Comparison of ENCODE assay signal across 8 cellular contexts in the genomic region with DNA sequence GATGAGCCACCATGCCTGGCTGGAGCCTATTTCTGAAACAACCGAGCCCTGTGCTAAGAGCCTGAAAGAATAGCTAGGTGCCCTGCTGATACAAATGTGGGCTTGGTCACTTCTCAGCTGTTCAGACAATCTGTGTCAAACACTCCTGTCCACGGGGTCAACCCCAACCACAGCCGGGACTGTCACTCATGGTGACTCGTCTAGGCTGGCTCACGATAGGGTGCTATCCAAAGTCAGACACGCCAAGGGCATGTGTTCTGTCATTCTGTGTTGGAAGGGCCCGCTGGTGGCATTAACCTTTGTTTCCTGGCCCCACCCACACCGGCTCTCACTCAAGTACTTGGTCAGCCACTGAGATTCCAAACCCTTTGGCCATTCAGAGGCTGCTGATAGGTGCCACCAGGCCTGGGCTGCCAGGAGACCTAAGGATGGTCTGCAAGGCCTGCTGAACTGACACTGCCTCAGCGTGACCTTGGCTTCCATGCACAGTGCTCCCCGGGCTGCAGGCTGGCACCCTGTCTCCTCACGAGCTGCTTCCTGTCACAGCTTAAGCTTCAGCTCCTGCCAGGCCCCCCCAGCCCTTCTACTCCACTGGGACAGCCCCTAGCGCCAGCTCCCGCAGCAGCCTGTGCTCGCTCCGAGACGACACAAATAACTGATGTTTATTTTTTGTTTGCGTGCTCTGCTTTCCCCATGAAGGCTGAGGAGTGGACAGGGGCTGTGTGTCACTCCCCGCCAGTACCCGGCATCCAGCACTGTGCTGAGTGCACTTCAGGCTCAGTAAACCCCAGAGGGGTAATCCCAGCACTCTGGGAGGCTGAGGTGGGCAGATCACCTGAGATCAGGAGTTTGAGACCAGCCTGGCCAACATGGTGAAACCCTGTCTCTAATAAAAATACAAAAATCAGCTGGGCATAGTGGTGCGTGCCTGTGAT. TPM values are rescaled to one million over a fixed set of nuclear protein-coding genes. Genes with fewer than 3 reads are reported as not detected.
DNase-seq lines count a peak whose midpoint lies in the region; ATAC-seq and TF ChIP-seq lines count a peak whose summit lies in the region.

No MANE protein-coding gene starts in this region.

- H3K4me1 ChIP-seq in OCI-LY7 (ENCODE audit: insufficient read depth, low read length, poor library complexity, severe bottlenecking) (peaks cover 90% of the 10 kb centered on the region), ascending aorta (peaks cover 49 to 75% of the 10 kb centered on the region in 2 donors), skeletal muscle tissue (ENCODE audit: control insufficient read depth in 3 of 3, insufficient read depth in 3 of 3, low read length in 3 of 3) (peaks cover 70 to 84% (median 82%) of the 10 kb centered on the region in 3 donors), ovary (ENCODE audit: insufficient read depth) (peaks cover 25% of the 10 kb centered on the region)

- CTCF ChIA-PET in OCI-LY7 (lab: Charles Lee; ENCODE audit: unreplicated experiment): interaction anchor here (0.6 to 1.9 kb wide), 3 partner anchors 9 to 95 kb away, joined by 3 to 24 read pairs (median 4); no protein-coding TSS in a partner anchor

- H3K36me3 ChIP-seq in OCI-LY7 (ENCODE audit: insufficient read depth, low read length): peaks cover 60% of the 10 kb centered on the region
- H3K36me3 ChIP-seq in ascending aorta: peaks cover 22 to 31% of the 10 kb centered on the region in 2 donors
- H3K36me3 ChIP-seq in skeletal muscle tissue (ENCODE audit: control insufficient read depth in 3 of 3, insufficient read depth in 3 of 3, low read length in 3 of 3): peaks cover 3 to 12% (median 5%) of the 10 kb centered on the region in 3 donors
- H3K36me3 ChIP-seq in ovary: no peaks in the 10 kb centered on the region

- DNase-seq in OCI-LY7 (ENCODE audit: low spot score) (peak; percentile 68), ascending aorta (ENCODE audit: low spot score in 2 of 2) (no peak), NCI-H146 treated with DMSO at 0.1 percent for 48 hours (lab: John Stamatoyannopoulos, UW; ENCODE audit: unreplicated experiment) (no peak), LoVo (ENCODE audit: low spot score) (no peak), cortex of kidney (lab: John Stamatoyannopoulos, UW) (no peak), ovary (no peak)

- WGBS in ovary, 3 donors: 84 to 90% (median 86%) methylated on average over 20 of the region's 20 CpGs

- ATAC-seq in GM18870 (IDR thresholded peaks at IDR 0.05; ENCODE audit: unreplicated experiment): peak; percentile 20

- H3K27ac ChIP-seq in OCI-LY7 (ENCODE audit: low read depth, low read length, poor library complexity, severe bottlenecking) (peak overlapping the region; percentile 97), ascending aorta (peak overlapping the region; percentile 88 to 95), skeletal muscle tissue (ENCODE audit: low read depth, low read length) (peak overlapping the region; percentile 89), ovary (no peak overlapping the region)

- H3K79me2 ChIP-seq in OCI-LY7 (ENCODE audit: insufficient read depth, low read depth, low read length): peaks cover 50% of the 10 kb centered on the region

- H3K9ac ChIP-seq in skeletal muscle tissue (ENCODE audit: low read depth in 1 of 3, low read length in 3 of 3): peak overlapping the region; percentile 67 to 90 (median 74)

- no TSS peak for BruUV-seq in OCI-LY7 (replicated peaks; lab: Mats Ljungman, UMichigan)

- TF ChIP-seq CTCF in OCI-LY7 (conservative IDR thresholded peaks at IDR 0.05; ENCODE audit: low read length): no peak
- TF ChIP-seq CTCF in ascending aorta (IDR thresholded peaks at IDR 0.05): no peak
- no peak for TF ChIP-seq CTCF in ovary (IDR thresholded peaks at IDR 0.05)

- peak overlapping the region; percentile 47 for H3K4me3 ChIP-seq in OCI-LY7 (ENCODE audit: low read depth, low read length, poor library complexity, severe bottlenecking)
- no peak overlapping the region for H3K4me3 ChIP-seq in ascending aorta
- H3K4me3 ChIP-seq in skeletal muscle tissue (ENCODE audit: low read length in 3 of 3): peak overlapping the region in 2 of 3 donors; percentile 46 to 64
- no peak overlapping the region for H3K4me3 ChIP-seq in ovary

- H3K9me3 ChIP-seq in OCI-LY7 (ENCODE audit: low read length) (no peaks in the 10 kb centered on the region), ascending aorta (no peaks in the 10 kb centered on the region), skeletal muscle tissue (ENCODE audit: control insufficient read depth in 3 of 3, low read length in 3 of 3) (no peaks in the 10 kb centered on the region), ovary (no peaks in the 10 kb centered on the region)

- TF ChIP-seq POLR2A in ovary (IDR thresholded peaks at IDR 0.05): no peak

- POLR2A ChIA-PET in OCI-LY7 (lab: Charles Lee): interaction anchor here (0.6 to 13.0 kb wide), 5 partner anchors 8 to 233 kb away, joined by 7 to 178 read pairs (median 25); a partner anchor contains a TSS

- TF ChIP-seq EP300 in ovary (IDR thresholded peaks at IDR 0.05): no peak

- H3K9me2 ChIP-seq in OCI-LY7 (ENCODE audit: insufficient read depth, low read length): no peaks in the 10 kb centered on the region

- peak overlapping the region; percentile 67 for H3K4me2 ChIP-seq in OCI-LY7 (ENCODE audit: low read length)

- no peak overlapping the region for H2AFZ ChIP-seq in OCI-LY7 (ENCODE audit: low read length)

- H3K27me3 ChIP-seq in ascending aorta (no peaks in the 10 kb centered on the region), skeletal muscle tissue (ENCODE audit: control insufficient read depth in 3 of 3, insufficient read depth in 3 of 3, low read length in 3 of 3) (no peaks in the 10 kb centered on the region), ovary (no peaks in the 10 kb centered on the region)

- intact Hi-C loops in OCI-LY7 (cut with micrococcal nuclease; ENCODE audit: unreplicated experiment): loop anchor here (1.0 to 10.0 kb wide), 3 partner anchors 7 to 716 kb away; a partner anchor contains a TSS
- intact Hi-C loops in ascending aorta (cut with DNase I): loop anchor here (10.0 kb wide), 1 partner anchor 256 kb away; a partner anchor contains a TSS
- intact Hi-C loops in ovary (cut with DNase I): no loop called here

- no peaks in the 10 kb centered on the region for H4K20me1 ChIP-seq in OCI-LY7 (ENCODE audit: insufficient read depth, low read length)

RNA-seq across cellular contexts. Expression of a gene that starts 14.3 kb away (rescaled TPM):
- 4.9 TPM in 2 replicates for total RNA-seq in OCI-LY7 (2014; rRNA removed; shearing (Covaris generic))
- total RNA-seq in OCI-LY7 (2022): 3.5 and 5.1 TPM in 2 replicates
- not detected for total RNA-seq in ascending aorta
- under 0.01 TPM for total RNA-seq in skeletal muscle tissue
- total RNA-seq in ovary: 1 to 10 TPM; 2.6 to 9.5 (median 4.0) TPM
- 1 to 10 TPM in 1 of 2 donors, under 1 TPM in 1; 0.35 to 1.9 TPM for polyA plus RNA-seq in ovary

RNA-seq across cellular contexts. Expression of a gene that starts 19.7 kb away (rescaled TPM):
- 101 and 107 TPM in 2 replicates for total RNA-seq in OCI-LY7 (2014; rRNA removed; shearing (Covaris generic))
- total RNA-seq in OCI-LY7 (2022) (153 and 177 TPM in 2 replicates), ascending aorta (216 TPM), skeletal muscle tissue (28.2 TPM), ovary (10 to 100 TPM; 14.3 to 87.8 (median 42.2) TPM)
- polyA plus RNA-seq in ovary: 10 to 100 TPM; 14.5 to 14.8 TPM

RNA-seq across cellular contexts. Expression of a gene that starts 48.4 kb away (rescaled TPM):
- 29.8 and 44.4 TPM in 2 replicates for total RNA-seq in OCI-LY7 (2014; rRNA removed; shearing (Covaris generic))
- total RNA-seq in OCI-LY7 (2022): 71.6 and 72.4 TPM in 2 replicates
- 36.6 TPM for total RNA-seq in ascending aorta
- 7.3 TPM for total RNA-seq in skeletal muscle tissue
- 10 to 100 TPM; 17.5 to 28.6 (median 22.6) TPM for total RNA-seq in ovary
- polyA plus RNA-seq in ovary: 10 to 100 TPM; 14.4 to 20.4 TPM

RNA-seq across cellular contexts. Expression of a gene that starts 55.7 kb away (rescaled TPM):
- total RNA-seq in OCI-LY7 (2014; rRNA removed; shearing (Covaris generic)): 109 and 115 TPM in 2 replicates
- total RNA-seq in OCI-LY7 (2022) (110 and 122 TPM in 2 replicates), ascending aorta (34.0 TPM), skeletal muscle tissue (2.6 TPM), ovary (10 to 100 TPM in 5 of 7 donors, 1 to 10 TPM in 2; 5.6 to 15.5 (median 13.0) TPM)
- polyA plus RNA-seq in ovary: 1 to 10 TPM; 2.3 to 9.9 TPM

RNA-seq across cellular contexts. Expression of a gene that starts 58.3 kb away (rescaled TPM):
- total RNA-seq in OCI-LY7 (2014; rRNA removed; shearing (Covaris generic)): 18.1 and 29.0 TPM in 2 replicates
- total RNA-seq in OCI-LY7 (2022): 28.2 and 28.7 TPM in 2 replicates
- total RNA-seq in ascending aorta: 39.5 TPM
- 3.1 TPM for total RNA-seq in skeletal muscle tissue
- total RNA-seq in ovary: 10 to 100 TPM; 22.2 to 40.1 (median 30.4) TPM
- polyA plus RNA-seq in ovary: 10 to 100 TPM in 1 of 2 donors, 1 to 10 TPM in 1; 2.2 to 23.4 TPM

Comparison
In these comparisons a context has a peak if more than half of its experiments do, and no peak if none do; other contexts are left out.
1. H3K27ac ChIP-seq: peak in OCI-LY7 (single experiment), ascending aorta (2 of 2) and skeletal muscle tissue (single experiment); none in ovary (0 of 2).
2. H3K4me3 ChIP-seq: peak in OCI-LY7 (single experiment) and skeletal muscle tissue (2 of 3); none in ascending aorta (0 of 2) and ovary (single experiment).
3. intact Hi-C loops: an anchor here in OCI-LY7 (1.0 to 10.0 kb wide) and ascending aorta (10.0 kb wide); none called in ovary.